ENCODE assay signal across 23 cellular contexts in genomic region chr4:184641022-184641421, GRCh38. TPM values are rescaled to one million over a fixed set of nuclear protein-coding genes. Genes with fewer than 3 reads are reported as not detected.
DNase-seq lines count a peak whose midpoint lies in the region; ATAC-seq and TF ChIP-seq lines count a peak whose summit lies in the region.
"Had no signal": no experiment of that assay in that cellular context is flagged by ENCODE, and none has a peak within 500 bp of the region (broad histone marks: within the 10 kb centered on the region; RNA-seq: fewer than 3 reads in every experiment).

No MANE protein-coding gene starts in this region.

- H3K9me3 Mint-ChIP-seq in activated CD8-positive, alpha-beta memory T cell treated with anti-CD3 and anti-CD28 coated beads, Interleukin-2, amount 10 ng/mL, durations not matched to agents 7 days and 5 days (ENCODE audit: low read depth) = no peaks in the 10 kb centered on the region
- H3K9me3 Mint-ChIP-seq in glutamatergic neuron (ENCODE audit: unreplicated experiment) = peaks cover 9% of the 10 kb centered on the region
- H3K9me3 Mint-ChIP-seq: activated CD4-positive, alpha-beta T cell treated with anti-CD3 and anti-CD28 coated beads, Interleukin-2, amount 10 ng/mL, durations not matched to agents 24 days and 14 days had no signal

- H3K27me3 ChIP-seq in sigmoid colon = no peaks in the 10 kb centered on the region
- H3K27me3 ChIP-seq: esophagus squamous epithelium, tibial artery had no signal

- no peaks in the 10 kb centered on the region for H3K27me3 Mint-ChIP-seq in activated CD8-positive, alpha-beta memory T cell treated with anti-CD3 and anti-CD28 coated beads, Interleukin-2, amount 10 ng/mL, durations not matched to agents 7 days and 5 days
- H3K27me3 Mint-ChIP-seq in glutamatergic neuron (ENCODE audit: unreplicated experiment) = peaks cover 2% of the 10 kb centered on the region
- H3K27me3 Mint-ChIP-seq: activated CD4-positive, alpha-beta T cell treated with anti-CD3 and anti-CD28 coated beads, Interleukin-2, amount 10 ng/mL, durations not matched to agents 24 days and 14 days had no signal

- no peak for TF ChIP-seq POLR2A in sigmoid colon (IDR thresholded peaks at IDR 0.05)

- WGBS in sigmoid colon, 2 donors = 70 to 86% methylated on average over 3 of the region's 3 CpGs

- H3K27ac Mint-ChIP-seq in activated CD8-positive, alpha-beta memory T cell treated with anti-CD3 and anti-CD28 coated beads, Interleukin-2, amount 10 ng/mL, durations not matched to agents 7 days and 5 days = peak overlapping the region; percentile 41
- peak overlapping the region; percentile 89 for H3K27ac Mint-ChIP-seq in glutamatergic neuron (ENCODE audit: unreplicated experiment)

- no peaks in the 10 kb centered on the region for H3K9me3 ChIP-seq in sigmoid colon
- H3K9me3 ChIP-seq: esophagus squamous epithelium, tibial artery had no signal

- H3K36me3 Mint-ChIP-seq in activated CD8-positive, alpha-beta memory T cell treated with anti-CD3 and anti-CD28 coated beads, Interleukin-2, amount 10 ng/mL, durations not matched to agents 7 days and 5 days = peaks cover 69% of the 10 kb centered on the region
- no peaks in the 10 kb centered on the region for H3K36me3 Mint-ChIP-seq in glutamatergic neuron (ENCODE audit: unreplicated experiment)

- H3K27ac ChIP-seq in sigmoid colon = no peak overlapping the region
- H3K27ac ChIP-seq: 22Rv1, esophagus squamous epithelium, GM23248, tibial artery had no signal

- peaks cover 82% of the 10 kb centered on the region for H3K4me1 Mint-ChIP-seq in activated CD8-positive, alpha-beta memory T cell treated with anti-CD3 and anti-CD28 coated beads, Interleukin-2, amount 10 ng/mL, durations not matched to agents 7 days and 5 days
- H3K4me1 Mint-ChIP-seq in glutamatergic neuron (ENCODE audit: low read depth, unreplicated experiment) = peaks cover 38% of the 10 kb centered on the region

- no peak for DNase-seq in activated CD8-positive, alpha-beta memory T cell treated with anti-CD3 and anti-CD28 coated beads, Interleukin-2, amount 10 ng/mL, durations not matched to agents 7 days and 5 days
- no peak for DNase-seq in activated CD8-positive, alpha-beta memory T cell treated with anti-CD3 and anti-CD28 coated beads, Interleukin-2, amount 50 U/mL, for 48 hours
- DNase-seq in glutamatergic neuron (no peak), sigmoid colon (no peak), NCI-H1436 (lab: John Stamatoyannopoulos, UW) (no peak), AML-193 (lab: John Stamatoyannopoulos, UW) (no peak)
- DNase-seq: activated CD4-positive, alpha-beta T cell treated with anti-CD3 and anti-CD28 coated beads, Interleukin-2, amount 10 ng/mL, durations not matched to agents 24 days and 14 days; activated naive CD4-positive, alpha-beta T cell treated with Interleukin-2 at 50 U/mL for 16 hours; anterior cingulate cortex; central memory CD4-positive, alpha-beta T cell; effector CD4-positive, alpha-beta T cell; esophagus squamous epithelium; GDM1; GM23248; NCI-H187 treated with DMSO at 0.1 percent for 48 hours; retina; stimulated activated CD4-positive, alpha-beta T cell treated with anti-CD3 and anti-CD28 coated beads, Interleukin-12 subunit alpha, Interleukin-12 subunit beta, amount 100 ng/mL, for 4 hours; SW 1271; tibial artery had no signal

- CTCF ChIA-PET in activated CD8-positive, alpha-beta memory T cell treated with anti-CD3 and anti-CD28 coated beads, Interleukin-2, amount 10 ng/mL, durations not matched to agents 7 days and 5 days (lab: Charles Lee) = no interaction called here

- H3K4me1 ChIP-seq in sigmoid colon = peaks cover 0 to 36% (median 19%) of the 10 kb centered on the region in 4 donors

- no peak for ATAC-seq in activated CD8-positive, alpha-beta memory T cell treated with anti-CD3 and anti-CD28 coated beads, Interleukin-2, amount 10 ng/mL, durations not matched to agents 7 days and 5 days
- ATAC-seq in GM21619 (IDR thresholded peaks at IDR 0.05; ENCODE audit: unreplicated experiment) (peak; percentile 65), HG03175 (IDR thresholded peaks at IDR 0.05; ENCODE audit: unreplicated experiment) (peak; percentile 68)
- ATAC-seq: left lobe of liver had no signal

- no peak overlapping the region for H3K4me3 ChIP-seq in sigmoid colon
- H3K4me3 ChIP-seq: esophagus squamous epithelium, GM23248, tibial artery had no signal

- H3K4me3 Mint-ChIP-seq in activated CD8-positive, alpha-beta memory T cell treated with anti-CD3 and anti-CD28 coated beads, Interleukin-2, amount 10 ng/mL, durations not matched to agents 7 days and 5 days = no peak overlapping the region
- H3K4me3 Mint-ChIP-seq in glutamatergic neuron (ENCODE audit: unreplicated experiment) = peak overlapping the region; percentile 79

- H3K36me3 ChIP-seq in sigmoid colon = peaks cover 0 to 24% (median 18%) of the 10 kb centered on the region in 4 donors

- TF ChIP-seq CTCF in glutamatergic neuron (IDR thresholded peaks at IDR 0.05; ENCODE audit: partially characterized antibody, unreplicated experiment) (no peak), sigmoid colon (IDR thresholded peaks at IDR 0.05) (no peak)

- no peak for TF ChIP-seq EP300 in sigmoid colon (IDR thresholded peaks at IDR 0.05)

- intact Hi-C loops in sigmoid colon (cut with DNase I) = no loop called here

RNA-seq across cellular contexts. Expression of gene CASP3, which starts 8.2 kb away (rescaled TPM):
- total RNA-seq in activated CD8-positive, alpha-beta memory T cell treated with anti-CD3 and anti-CD28 coated beads, Interleukin-2, amount 10 ng/mL, durations not matched to agents 7 days and 5 days = 100 to 1,000 TPM in 1 of 2 experiments, 10 to 100 TPM in 1; 70.7 to 116 TPM
- total RNA-seq in glutamatergic neuron (ENCODE audit: unreplicated experiment) = 311 TPM
- total RNA-seq in sigmoid colon = 10 to 100 TPM in 3 of 4 donors, 1 to 10 TPM in 1; 9.4 to 20.3 (median 17.7) TPM
- polyA plus RNA-seq in sigmoid colon = 10 to 100 TPM; 35.7 to 70.1 (median 48.6) TPM

RNA-seq across cellular contexts. Expression of gene PRIMPOL, which starts 8.5 kb away (rescaled TPM):
- 10 to 100 TPM; 21.0 to 25.3 TPM for total RNA-seq in activated CD8-positive, alpha-beta memory T cell treated with anti-CD3 and anti-CD28 coated beads, Interleukin-2, amount 10 ng/mL, durations not matched to agents 7 days and 5 days
- total RNA-seq in glutamatergic neuron (ENCODE audit: unreplicated experiment) (12.8 TPM), sigmoid colon (10 to 100 TPM; 18.7 to 32.1 (median 29.9) TPM)
- 10 to 100 TPM; 12.0 to 67.3 (median 30.5) TPM for polyA plus RNA-seq in sigmoid colon
